8 cellular contexts compared by ENCODE assay signal in genomic region chr4:24471623-24472510, GRCh38.
DNase-seq lines count a peak whose midpoint lies in the region; ATAC-seq and TF ChIP-seq lines count a peak whose summit lies in the region.

No MANE protein-coding gene starts in this region.

- peaks cover 0 to 29% of the 10 kb centered on the region in 2 donors for H3K27me3 ChIP-seq in tibial nerve

- H3K36me3 ChIP-seq in mesodermal cell (ENCODE audit: control insufficient read depth, insufficient read depth, low read length), result no peaks in the 10 kb centered on the region
- H3K36me3 ChIP-seq in tibial nerve, result no peaks in the 10 kb centered on the region

- TF ChIP-seq EP300 in tibial nerve (IDR thresholded peaks at IDR 0.05), result no peak

- TF ChIP-seq POLR2A in tibial nerve (IDR thresholded peaks at IDR 0.05), result no peak

- no peak for DNase-seq in GM12864 (ENCODE audit: low read depth)
- peak; percentile 22 for DNase-seq in RKO (ENCODE audit: low spot score)
- peak in 1 of 2 donors; percentile 9 for DNase-seq in tibial nerve (ENCODE audit: low spot score in 2 of 2)
- DNase-seq in SK-N-DZ (ENCODE audit: low spot score), result no peak
- DNase-seq in NCI-H2029 (lab: John Stamatoyannopoulos, UW), result no peak

- no peaks in the 10 kb centered on the region for H3K9me3 Mint-ChIP-seq in dendritic cell treated with granulocyte-macrophage colony-stimulating factor and Interleukin-4, amounts not matched to agents 40 ng/mL and 50 ng/mL, for 4 days

- H3K4me3 ChIP-seq in GM12864 (ENCODE audit: low read depth, low read length), result peak overlapping the region; percentile 45
- peak overlapping the region; percentile 47 for H3K4me3 ChIP-seq in mesodermal cell (ENCODE audit: extremely low read depth, insufficient read depth, low read length, poor library complexity, severe bottlenecking)
- peak overlapping the region; percentile 46 to 88 (median 62) for H3K4me3 ChIP-seq in tibial nerve

- no peak overlapping the region for H3K27ac ChIP-seq in mesodermal cell (ENCODE audit: low read depth, low read length, severe bottlenecking)
- peak overlapping the region in 2 of 4 donors; percentile 78 to 79 for H3K27ac ChIP-seq in tibial nerve

- ATAC-seq in HG02970 (IDR thresholded peaks at IDR 0.05; ENCODE audit: low FRiP score, unreplicated experiment), result no peak

- H3K4me1 ChIP-seq in mesodermal cell (ENCODE audit: control insufficient read depth, insufficient read depth, low read length, poor library complexity, severe bottlenecking) (no peaks in the 10 kb centered on the region), tibial nerve (peaks cover 0 to 36% (median 18%) of the 10 kb centered on the region in 4 donors)

- H3K4me3 Mint-ChIP-seq in dendritic cell treated with granulocyte-macrophage colony-stimulating factor and Interleukin-4, amounts not matched to agents 40 ng/mL and 50 ng/mL, for 4 days, result peak overlapping the region; percentile 74

- no peak for TF ChIP-seq CTCF in GM12864 (IDR thresholded peaks at IDR 0.05; ENCODE audit: low read depth, low read length, missing control alignments)
- TF ChIP-seq CTCF in tibial nerve (IDR thresholded peaks at IDR 0.05), result no peak

- H3K27me3 Mint-ChIP-seq in dendritic cell treated with granulocyte-macrophage colony-stimulating factor and Interleukin-4, amounts not matched to agents 40 ng/mL and 50 ng/mL, for 4 days, result peaks cover 90% of the 10 kb centered on the region

- WGBS in mesodermal cell (ENCODE audit: insufficient coverage in 2 of 2), 2 experiments, result 0 to 1% methylated on average over 18 to 19 of the region's 68 CpGs
- WGBS in tibial nerve, 2 donors, result 0 to 2% methylated on average over 50 to 62 of the region's 68 CpGs

- H3K27ac Mint-ChIP-seq in dendritic cell treated with granulocyte-macrophage colony-stimulating factor and Interleukin-4, amounts not matched to agents 40 ng/mL and 50 ng/mL, for 4 days, result no peak overlapping the region

- H3K4me1 Mint-ChIP-seq in dendritic cell treated with granulocyte-macrophage colony-stimulating factor and Interleukin-4, amounts not matched to agents 40 ng/mL and 50 ng/mL, for 4 days (ENCODE audit: low read depth), result peaks cover 37% of the 10 kb centered on the region

- intact Hi-C loops in dendritic cell treated with granulocyte-macrophage colony-stimulating factor and Interleukin-4, amounts not matched to agents 40 ng/mL and 50 ng/mL, for 4 days (cut with micrococcal nuclease), result no loop called here

- H3K9me3 ChIP-seq in mesodermal cell (ENCODE audit: control insufficient read depth, low read length) (no peaks in the 10 kb centered on the region), tibial nerve (no peaks in the 10 kb centered on the region)

- H3K36me3 Mint-ChIP-seq in dendritic cell treated with granulocyte-macrophage colony-stimulating factor and Interleukin-4, amounts not matched to agents 40 ng/mL and 50 ng/mL, for 4 days (ENCODE audit: low read depth), result no peaks in the 10 kb centered on the region
